In the genomic region with DNA sequence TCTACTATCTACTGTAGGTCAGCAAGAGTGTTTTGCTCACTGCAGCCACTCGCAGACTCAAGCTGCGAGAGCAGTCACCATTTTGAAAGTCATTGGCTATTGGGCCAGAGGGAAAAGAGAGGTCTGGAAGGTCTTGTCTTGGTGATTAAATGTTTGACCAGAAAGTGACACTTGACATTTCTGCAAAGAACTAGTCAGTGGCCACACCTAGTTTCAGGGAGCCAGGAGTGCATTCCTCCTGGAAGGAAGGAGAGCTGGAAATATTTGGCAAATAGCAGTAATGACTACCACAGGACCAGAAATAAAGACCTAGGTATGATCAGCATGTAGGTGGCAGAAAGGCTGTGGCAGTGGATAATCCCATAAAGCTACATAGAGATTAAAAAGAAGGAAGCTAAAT, we compare ENCODE assay signal across 35 cellular contexts.
"Had no signal": no experiment of that assay in that cellular context is flagged by ENCODE, and none has a peak within 500 bp of the region (broad histone marks: within the 10 kb centered on the region; RNA-seq: fewer than 3 reads in every experiment).

No MANE protein-coding gene starts in this region.

- H3K9me3 ChIP-seq: adrenal gland, body of pancreas, breast epithelium had no signal

- H3K36me3 ChIP-seq: adrenal gland, brain microvascular endothelial cell, breast epithelium had no signal

- FAIRE-seq: astrocyte, TTC549 had no signal

- H3K4me1 ChIP-seq: adrenal gland, body of pancreas, breast epithelium had no signal

- H3K4me3 ChIP-seq: adrenal gland, body of pancreas, breast epithelium had no signal

- H3K27ac ChIP-seq: adrenal gland, body of pancreas, brain microvascular endothelial cell, breast epithelium, VCaP had no signal

- H3K27me3 ChIP-seq: adrenal gland, body of pancreas, brain microvascular endothelial cell, breast epithelium had no signal

- DNase-seq: activated B cell treated with CpG ODN at 0.5 μM for 24 hours; activated CD4-positive, alpha-beta memory T cell treated with anti-CD3 and anti-CD28 coated beads for 36 hours; activated CD4-positive, alpha-beta T cell treated with anti-CD3 and anti-CD28 coated beads for 4 hours; activated CD4-positive, alpha-beta T cell treated with anti-CD3 and anti-CD28 coated beads, Interleukin-2, amount 10 ng/mL, durations not matched to agents 24 days and 14 days; activated CD4-positive, alpha-beta T cell treated with anti-CD3 and anti-CD28 coated beads, Interleukin-2, amount 50 U/mL, for 1 hour; activated CD4-positive, alpha-beta T cell treated with anti-CD3 and anti-CD28 coated beads, Interleukin-2, amount 50 U/mL, for 4 hours; activated CD4-positive, CD25-positive, alpha-beta regulatory T cell treated with anti-CD3 and anti-CD28 coated beads, Interleukin-2, amount 50 U/mL, for 72 hours; activated CD8-positive, alpha-beta memory T cell treated with anti-CD3 and anti-CD28 coated beads, Interleukin-2, amount 50 U/mL, for 4 hours; activated CD8-positive, alpha-beta T cell treated with anti-CD3 and anti-CD28 coated beads for 36 hours; activated effector memory CD4-positive, alpha-beta T cell treated with anti-CD3 and anti-CD28 coated beads, Interleukin-2, amount 50 U/mL, for 16 hours; activated gamma-delta T cell treated with Interleukin-2 at 50 U/mL for 16 hours; activated naive CD4-positive, alpha-beta T cell; activated naive CD4-positive, alpha-beta T cell treated with anti-CD3 and anti-CD28 coated beads for 36 hours; activated naive CD4-positive, alpha-beta T cell treated with anti-CD3 and anti-CD28 coated beads, Interleukin-2, amount 50 U/mL, for 16 hours; activated naive CD8-positive, alpha-beta T cell treated with anti-CD3 and anti-CD28 coated beads for 36 hours; activated T-cell treated with anti-CD3 and anti-CD28 coated beads for 4 hours; activated T-cell treated with anti-CD3 and anti-CD28 coated beads, Interleukin-2, amount 50 U/mL, for 1 hour; activated T-cell treated with anti-CD3 and anti-CD28 coated beads, Interleukin-2, amount 50 U/mL, for 4 hours; activated T-cell treated with anti-CD3 and anti-CD28 coated beads, Interleukin-2, amount 50 U/mL, for 72 hours; adrenal gland; amniotic stem cell; aorta; body of pancreas; brain microvascular endothelial cell; central memory CD4-positive, alpha-beta T cell; cerebellar nuclear complex; T-helper 1 cell; T-helper 2 cell; T-helper 9 cell had no signal

- ATAC-seq: activated CD8-positive, alpha-beta T cell treated with anti-CD3 and anti-CD28 coated beads for 36 hours; activated naive CD4-positive, alpha-beta T cell treated with anti-CD3 and anti-CD28 coated beads, Interleukin-2, amount 50 U/mL, for 72 hours; activated T-cell treated with anti-CD3 and anti-CD28 coated beads, Interleukin-2, amount 50 U/mL, for 4 hours; activated T-cell treated with anti-CD3 and anti-CD28 coated beads, Interleukin-2, amount 50 U/mL, for 72 hours; activated T-helper 17 cell treated with anti-CD3 and anti-CD28 coated beads, Interleukin-2, amount 50 U/mL, for 72 hours; body of pancreas had no signal
